Comparison of ENCODE assay signal across 18 cellular contexts in genomic region chr4:154465085-154465484, GRCh38. TPM values are rescaled to one million over a fixed set of nuclear protein-coding genes. Genes with fewer than 3 reads are reported as not detected.
DNase-seq lines count a peak whose midpoint lies in the region; ATAC-seq, FAIRE-seq and TF ChIP-seq lines count a peak whose summit lies in the region.
"Had no signal": no experiment of that assay in that cellular context is flagged by ENCODE, and none has a peak within 500 bp of the region (broad histone marks: within the 10 kb centered on the region; RNA-seq: fewer than 3 reads in every experiment).

No MANE protein-coding gene starts in this region.

- peak; percentile 67 for FAIRE-seq in K562 (lab: Jason Lieb, UNC)

- H3K9me3 ChIP-seq in K562 (replicated peaks; ENCODE audit: control insufficient read depth, insufficient read depth, low read depth, low read length), result no peaks in the 10 kb centered on the region
- H3K9me3 ChIP-seq in esophagus squamous epithelium, result no peaks in the 10 kb centered on the region
- H3K9me3 ChIP-seq in CD8-positive, alpha-beta memory T cell (ENCODE audit: low read length), result no peaks in the 10 kb centered on the region
- H3K9me3 ChIP-seq: BE2C, SJSA1 had no signal

- CTCF ChIA-PET in K562 (lab: Yijun Ruan, JAX; ENCODE audit: low intra/inter-chr PET ratio), result no interaction called here
- CTCF ChIA-PET in CD8-positive, alpha-beta memory T cell (lab: Charles Lee), result interaction anchor here (1.4 kb wide), 1 partner anchor 12 kb away, joined by 5 read pairs; no protein-coding TSS in a partner anchor

- H3K4me3 ChIP-seq in NB4 (ENCODE audit: low read depth, low read length) (no peak overlapping the region), K562 (peak overlapping the region; percentile 31; the same call in 1 of the 2 replicates), esophagus squamous epithelium (no peak overlapping the region)
- no peak overlapping the region for H3K4me3 ChIP-seq in CD8-positive, alpha-beta memory T cell (ENCODE audit: low read length)
- H3K4me3 ChIP-seq: SJSA1 had no signal

- peak overlapping the region; percentile 83 for H3K27ac ChIP-seq in K562 (ENCODE audit: extremely low read depth, low read depth, low read length)
- no peak overlapping the region for H3K27ac ChIP-seq in esophagus squamous epithelium
- no peak overlapping the region for H3K27ac ChIP-seq in CD8-positive, alpha-beta memory T cell (ENCODE audit: low read depth, low read length)
- H3K27ac ChIP-seq: SJSA1 had no signal

- 25% methylated on average over 3 of the region's 6 CpGs for WGBS in K562 (ENCODE audit: insufficient coverage, low coverage, missing lambda C conversion rate)
- 40 to 54% methylated on average over 1 to 4 of the region's 6 CpGs for WGBS in esophagus squamous epithelium, 2 donors

- H2AFZ ChIP-seq in K562 (ENCODE audit: low read depth, low read length), result peak overlapping the region; percentile 87

- peak overlapping the region in 1 of 2 experiments; percentile 72; a peak in 3 of 4 replicates for H3K9ac ChIP-seq in K562 (ENCODE audit: insufficient read depth in 1 of 2, low read depth in 2 of 2, low read length in 2 of 2)

- H3K4me1 ChIP-seq in K562 (replicated peaks in 1 of 2; ENCODE audit: control insufficient read depth in 2 of 2, insufficient read depth in 2 of 2, low read length in 2 of 2) (peaks cover 0 to 20% of the 10 kb centered on the region in 2 experiments; a peak in 3 of 5 replicates), esophagus squamous epithelium (peaks cover 0 to 5% (median 0%) of the 10 kb centered on the region in 3 donors)
- no peaks in the 10 kb centered on the region for H3K4me1 ChIP-seq in CD8-positive, alpha-beta memory T cell (ENCODE audit: insufficient read depth, low read length)
- H3K4me1 ChIP-seq: BE2C, SJSA1 had no signal

- BruUV-seq in K562 (replicated peaks; lab: Mats Ljungman, UMichigan), result no TSS peak

- H3K36me3 ChIP-seq in K562 (ENCODE audit: control insufficient read depth, insufficient read depth, low read length) (0 out of 3 replicates have a peak, but pooled peaks cover 2% of the 10 kb centered on the region), esophagus squamous epithelium (no peaks in the 10 kb centered on the region)
- H3K36me3 ChIP-seq in CD8-positive, alpha-beta memory T cell (ENCODE audit: insufficient read depth, low read length), result no peaks in the 10 kb centered on the region
- H3K36me3 ChIP-seq: BE2C, SJSA1 had no signal

- intact Hi-C loops in K562 (cut with micrococcal nuclease) (no loop called here), esophagus squamous epithelium (cut with DNase I) (no loop called here)

- H3K9me3 Mint-ChIP-seq in CD8-positive, alpha-beta memory T cell, result no peaks in the 10 kb centered on the region
- H3K9me3 Mint-ChIP-seq: CD4-positive, alpha-beta memory T cell had no signal

- peak; percentile 68 for ATAC-seq in K562
- no peak for ATAC-seq in GM21390 (IDR thresholded peaks at IDR 0.05; ENCODE audit: unreplicated experiment)
- ATAC-seq: HCT116 had no signal

- H3K4me1 Mint-ChIP-seq in CD8-positive, alpha-beta memory T cell, result no peaks in the 10 kb centered on the region
- H3K4me1 Mint-ChIP-seq: CD4-positive, alpha-beta memory T cell had no signal

- H3K4me3 Mint-ChIP-seq in CD8-positive, alpha-beta memory T cell, result no peak overlapping the region
- H3K4me3 Mint-ChIP-seq: CD4-positive, alpha-beta memory T cell had no signal

- H3K27ac Mint-ChIP-seq in CD8-positive, alpha-beta memory T cell, result no peak overlapping the region
- H3K27ac Mint-ChIP-seq: CD4-positive, alpha-beta memory T cell had no signal

- TF ChIP-seq CTCF in NB4 (IDR thresholded peaks at IDR 0.05; ENCODE audit: low read depth, low read length) (no peak), K562 (IDR thresholded peaks at IDR 0.05 in 2 of 3, conservative IDR thresholded peaks at IDR 0.05 in 1 of 3; ENCODE audit: insufficient read depth in 2 of 3, low read depth in 1 of 3, low read length in 3 of 3) (no peak), esophagus squamous epithelium (IDR thresholded peaks at IDR 0.05) (no peak), GM10266 (IDR thresholded peaks at IDR 0.05; ENCODE audit: control insufficient read depth, insufficient read depth, low read depth, missing control alignments) (no peak)

- DNase-seq in Daoy (ENCODE audit: low read depth) (peak; percentile 42), NB4 (ENCODE audit: low read depth) (peak; percentile 2), K562 (ENCODE audit: extremely low read depth in 1 of 4, low spot score in 3 of 4) (peak in 3 of 4 experiments; percentile 24 to 69 (median 46)), iris pigment epithelial cell (ENCODE audit: low read depth) (peak; percentile 5), esophagus squamous epithelium (lab: John Stamatoyannopoulos, UW) (no peak), GM10266 (ENCODE audit: extremely low spot score) (no peak)
- no peak for DNase-seq in CD8-positive, alpha-beta memory T cell
- DNase-seq: ACHN; BE2C; CD4-positive, alpha-beta memory T cell; NCI-H1105 treated with DMSO at 0.1 percent for 48 hours; NCI-H187; NCI-H446 treated with DMSO at 0.1 percent for 48 hours; NCI-H748 treated with DMSO at 0.1 percent for 48 hours; SW 1271 had no signal

- POLR2A ChIA-PET in K562 (lab: Yijun Ruan, JAX), result interaction anchor here (0.6 to 2.6 kb wide), 5 partner anchors 8 to 91 kb away, joined by 3 to 11 read pairs (median 5); no protein-coding TSS in a partner anchor
- POLR2A ChIA-PET in CD8-positive, alpha-beta memory T cell (lab: Charles Lee), result no interaction called here

- H3K27me3 Mint-ChIP-seq in CD8-positive, alpha-beta memory T cell, result peaks cover 5 to 10% of the 10 kb centered on the region in 2 donors

- H3K27me3 ChIP-seq in K562 (ENCODE audit: control insufficient read depth in 2 of 2, insufficient read depth in 2 of 2, low read length in 2 of 2), result no peaks in the 10 kb centered on the region
- H3K27me3 ChIP-seq in esophagus squamous epithelium, result no peaks in the 10 kb centered on the region
- H3K27me3 ChIP-seq in CD8-positive, alpha-beta memory T cell (ENCODE audit: insufficient read depth, low read length, poor library complexity, severe bottlenecking), result no peaks in the 10 kb centered on the region
- H3K27me3 ChIP-seq: BE2C, SJSA1 had no signal

- no peaks in the 10 kb centered on the region for H3K36me3 Mint-ChIP-seq in CD8-positive, alpha-beta memory T cell
- H3K36me3 Mint-ChIP-seq: CD4-positive, alpha-beta memory T cell had no signal

- TF ChIP-seq POLR2A in NB4 (IDR thresholded peaks at IDR 0.05; ENCODE audit: extremely low read depth, insufficient read length) (no peak), K562 (conservative IDR thresholded peaks at IDR 0.05) (no peak), esophagus squamous epithelium (IDR thresholded peaks at IDR 0.05) (no peak)

- peak overlapping the region; percentile 66; the same call in 1 of the 2 replicates for H3K4me2 ChIP-seq in K562 (ENCODE audit: insufficient read depth, low read length)

- no peak for TF ChIP-seq EP300 in K562 (IDR thresholded peaks at IDR 0.05; ENCODE audit: low read length)

- no peak for TF ChIP-seq RAD21 in K562 (CRISPR knock-in tag; conservative IDR thresholded peaks at IDR 0.05 in 1 of 2, IDR thresholded peaks at IDR 0.05 in 1 of 2)

- H3K9me1 ChIP-seq in K562 (ENCODE audit: control insufficient read depth, insufficient read depth, low read length), result no peaks in the 10 kb centered on the region

- no peaks in the 10 kb centered on the region for H4K20me1 ChIP-seq in K562 (replicated peaks; ENCODE audit: control insufficient read depth, insufficient read depth, low read length)

- H3K79me2 ChIP-seq in K562 (ENCODE audit: control insufficient read depth, insufficient read depth, low read length), result peaks cover 44% of the 10 kb centered on the region

- in situ Hi-C loops in K562 (cut with MboI), result no loop called here

TF ChIP-seq in K562, 482 proteins besides CTCF, POLR2A, EP300 and RAD21 (continues in another document):
- TF ChIP-seq ZNF224 (CRISPR knock-in tag; IDR thresholded peaks at IDR 0.05) (no peak), ZFP36 (IDR thresholded peaks at IDR 0.05; ENCODE audit: low read depth, low read length, partially characterized antibody) (no peak), HDAC1 (IDR thresholded peaks at IDR 0.05) (no peak), SMARCA5 (IDR thresholded peaks at IDR 0.05) (no peak), ZNF511 (CRISPR knock-in tag; IDR thresholded peaks at IDR 0.05) (no peak), SRSF9 (IDR thresholded peaks at IDR 0.05; ENCODE audit: borderline replicate concordance, low read depth, low read length) (no peak)

RNA-seq across cellular contexts. Expression of gene DCHS2, which starts 26.5 kb away (rescaled TPM):
- 0.15 and 0.40 TPM in 2 replicates for total RNA-seq in Daoy (2014; rRNA removed; shearing (Covaris generic))
- 30.9 and 53.8 TPM in 2 replicates for total RNA-seq in K562 (2011; cell fraction: chromatin; rRNA removed; ENCODE audit: low replicate concordance)
- 26.5 and 31.7 TPM in 2 replicates for total RNA-seq in K562 (2011; cell fraction: nucleolus; rRNA removed)
- total RNA-seq in K562 (2011; cell fraction: nucleoplasm; rRNA removed), result 25.2 and 27.7 TPM in 2 replicates
- total RNA-seq in K562 (2014; rRNA removed), result 5.5 and 5.7 TPM in 2 replicates
- 6.8 and 7.4 TPM in 2 replicates for total RNA-seq in K562 (2014; rRNA removed; fragmentation: Illumina TruSeq; extraction: Trizol)
- 5.7 and 5.8 TPM in 2 replicates for total RNA-seq in K562 (2015; rRNA removed; fragmentation: Illumina TruSeq; extraction: Trizol)
- total RNA-seq in K562 (2021), result 6.9 and 7.1 TPM in 2 replicates
- polyA plus RNA-seq in K562 (2011; rRNA removed), result 1.8 and 2.8 TPM in 2 replicates
- 1.2 and 1.6 TPM in 2 replicates for polyA plus RNA-seq in K562 (2011; cell fraction: cytosol; rRNA removed)
- 4.2 and 7.1 TPM in 2 replicates for polyA plus RNA-seq in K562 (2011; cell fraction: nucleus; rRNA removed)
- 3.9 and 7.6 TPM in 2 replicates for polyA plus RNA-seq in K562 (2012)
- polyA plus RNA-seq in K562 (2014; fragmentation: Illumina TruSeq; extraction: Trizol), result 4.7 and 5.3 TPM in 2 replicates
- under 1 TPM; 0.49 to 0.92 TPM for polyA plus RNA-seq in K562 (2014; fragmentation: Nextera tagmentation; extraction: Ambion mirVana)
- 4.6 TPM in 2 replicates for polyA plus RNA-seq in K562 (2014; rRNA removed)
- polyA minus RNA-seq in K562 (2011; rRNA and poly(A)+ RNA removed), result 6.5 and 7.1 TPM in 2 replicates
- polyA minus RNA-seq in K562 (2011; cell fraction: cytosol; rRNA and poly(A)+ RNA removed), result 4.7 and 5.5 TPM in 2 replicates
- 14.5 and 16.0 TPM in 2 replicates for polyA minus RNA-seq in K562 (2011; cell fraction: nucleus; rRNA and poly(A)+ RNA removed)
- total RNA-seq in esophagus squamous epithelium, result 1 to 10 TPM in 1 of 4 donors, under 1 TPM in 2, not detected in 1; 0.53 to 1.5 (median 0.57) TPM
- under 1 TPM in 1 of 2 experiments, not detected in 1; 0.09 TPM for total RNA-seq in CD8-positive, alpha-beta memory T cell
- polyA plus RNA-seq in CD8-positive, alpha-beta memory T cell, result not detected
- total RNA-seq: SJSA1 had no signal

Comparison
In these comparisons a context has a peak if more than half of its experiments do, and no peak if none do; other contexts are left out.
1. DNase-seq: peak in Daoy (single experiment), NB4 (single experiment), K562 (3 of 4) and iris pigment epithelial cell (single experiment); none in esophagus squamous epithelium (single experiment), CD8-positive, alpha-beta memory T cell (0 of 5) and GM10266 (single experiment).